26 cellular contexts compared by ENCODE assay signal in genomic region chr10:86653379-86653778, GRCh38. TPM values are rescaled to one million over a fixed set of nuclear protein-coding genes. Genes with fewer than 3 reads are reported as not detected.
"Had no signal": no experiment of that assay in that cellular context is flagged by ENCODE, and none has a peak within 500 bp of the region (broad histone marks: within the 10 kb centered on the region; RNA-seq: fewer than 3 reads in every experiment).

No MANE protein-coding gene starts in this region.

- H3K4me3 Mint-ChIP-seq: activated CD4-positive, alpha-beta memory T cell treated with anti-CD3 and anti-CD28 coated beads for 36 hours; activated CD4-positive, alpha-beta T cell treated with anti-CD3 and anti-CD28 coated beads, Interleukin-2, amount 10 ng/mL, durations not matched to agents 7 days and 5 days; activated naive CD8-positive, alpha-beta T cell treated with anti-CD3 and anti-CD28 coated beads for 36 hours; activated T-cell treated with anti-CD3 and anti-CD28 coated beads, Interleukin-2, amount 50 U/mL, for 4 hours had no signal

- H3K27me3 ChIP-seq: breast epithelium had no signal

- H3K4me3 ChIP-seq: breast epithelium, SK-N-MC had no signal

- H3K27me3 Mint-ChIP-seq: activated CD4-positive, alpha-beta memory T cell treated with anti-CD3 and anti-CD28 coated beads for 36 hours; activated CD4-positive, alpha-beta T cell treated with anti-CD3 and anti-CD28 coated beads, Interleukin-2, amount 10 ng/mL, durations not matched to agents 7 days and 5 days; activated naive CD8-positive, alpha-beta T cell treated with anti-CD3 and anti-CD28 coated beads for 36 hours had no signal

- DNase-seq: activated CD4-positive, alpha-beta memory T cell treated with anti-CD3 and anti-CD28 coated beads for 36 hours; activated CD4-positive, alpha-beta T cell treated with anti-CD3 and anti-CD28 coated beads, Interleukin-2, amount 10 ng/mL, durations not matched to agents 7 days and 5 days; activated CD4-positive, CD25-positive, alpha-beta regulatory T cell; activated CD8-positive, alpha-beta memory T cell treated with anti-CD3 and anti-CD28 coated beads for 24 hours; activated naive CD4-positive, alpha-beta T cell treated with Interleukin-2 at 50 U/mL for 16 hours; activated naive CD8-positive, alpha-beta T cell treated with anti-CD3 and anti-CD28 coated beads for 36 hours; activated T-cell treated with anti-CD3 and anti-CD28 coated beads, Interleukin-2, amount 50 U/mL, for 4 hours; anterior cingulate cortex; caudate nucleus; MM.1S; NCI-H1105; NCI-H1436; NCI-H1694 treated with DMSO at 0.1 percent for 48 hours; NCI-H2029 treated with DMSO at 0.1 percent for 48 hours; NCI-H345; NCI-H510A; NCI-H526 treated with DMSO at 0.1 percent for 48 hours; NCI-H82; OCI-M1; RPMI8226 had no signal

- H3K36me3 Mint-ChIP-seq: activated CD4-positive, alpha-beta memory T cell treated with anti-CD3 and anti-CD28 coated beads for 36 hours; activated naive CD8-positive, alpha-beta T cell treated with anti-CD3 and anti-CD28 coated beads for 36 hours had no signal

- H3K36me3 ChIP-seq: breast epithelium had no signal

- H3K27ac Mint-ChIP-seq: activated CD4-positive, alpha-beta memory T cell treated with anti-CD3 and anti-CD28 coated beads for 36 hours; activated CD4-positive, alpha-beta T cell treated with anti-CD3 and anti-CD28 coated beads, Interleukin-2, amount 10 ng/mL, durations not matched to agents 7 days and 5 days; activated naive CD8-positive, alpha-beta T cell treated with anti-CD3 and anti-CD28 coated beads for 36 hours had no signal

- H3K4me1 ChIP-seq: breast epithelium had no signal

- H3K9me3 Mint-ChIP-seq: activated CD4-positive, alpha-beta memory T cell treated with anti-CD3 and anti-CD28 coated beads for 36 hours; activated CD4-positive, alpha-beta T cell treated with anti-CD3 and anti-CD28 coated beads, Interleukin-2, amount 10 ng/mL, durations not matched to agents 7 days and 5 days; activated naive CD8-positive, alpha-beta T cell treated with anti-CD3 and anti-CD28 coated beads for 36 hours; activated T-cell treated with anti-CD3 and anti-CD28 coated beads, Interleukin-2, amount 50 U/mL, for 4 hours had no signal

- H3K9me3 ChIP-seq: breast epithelium had no signal

- H3K27ac ChIP-seq: breast epithelium, SK-N-MC, VCaP had no signal

- H3K4me1 Mint-ChIP-seq: activated CD4-positive, alpha-beta T cell treated with anti-CD3 and anti-CD28 coated beads, Interleukin-2, amount 10 ng/mL, durations not matched to agents 7 days and 5 days; activated naive CD8-positive, alpha-beta T cell treated with anti-CD3 and anti-CD28 coated beads for 36 hours had no signal

- ATAC-seq: activated T-cell treated with anti-CD3 and anti-CD28 coated beads, Interleukin-2, amount 50 U/mL, for 4 hours; Panc1; Right ventricle myocardium inferior had no signal

RNA-seq across cellular contexts. Expression of gene OPN4, which starts 1.0 kb away (rescaled TPM):
- total RNA-seq: activated CD4-positive, alpha-beta memory T cell treated with anti-CD3 and anti-CD28 coated beads for 36 hours; activated CD4-positive, alpha-beta T cell treated with anti-CD3 and anti-CD28 coated beads, Interleukin-2, amount 10 ng/mL, durations not matched to agents 7 days and 5 days; activated naive CD8-positive, alpha-beta T cell treated with anti-CD3 and anti-CD28 coated beads for 36 hours; activated T-cell treated with anti-CD3 and anti-CD28 coated beads, Interleukin-2, amount 50 U/mL, for 4 hours; breast epithelium; T-helper 2 cell treated with Interferon-gamma antibody and Interleukin-4, amounts not matched to agents 100 ng/mL and 5 ng/mL, for 36 hours had no signal
